8 cellular contexts compared by ENCODE assay signal in genomic region chr2:128472789-128473174, GRCh38.
DNase-seq lines count a peak whose midpoint lies in the region; ATAC-seq and TF ChIP-seq lines count a peak whose summit lies in the region.
"Had no signal": no experiment of that assay in that cellular context is flagged by ENCODE, and none has a peak within 500 bp of the region (broad histone marks: within the 10 kb centered on the region; RNA-seq: fewer than 3 reads in every experiment).

No MANE protein-coding gene starts in this region.

- H3K27ac ChIP-seq in esophagus muscularis mucosa (replicated peaks in 1 of 4) = peak overlapping the region in 1 of 4 donors; percentile 49
- H3K27ac ChIP-seq: gastrocnemius medialis had no signal

- TF ChIP-seq EP300 in esophagus muscularis mucosa (IDR thresholded peaks at IDR 0.05) = no peak

- intact Hi-C loops in esophagus muscularis mucosa (cut with DNase I) = no loop called here

- peaks cover 10 to 23% (median 19%) of the 10 kb centered on the region in 4 donors for H3K4me1 ChIP-seq in esophagus muscularis mucosa
- H3K4me1 ChIP-seq: gastrocnemius medialis had no signal

- peaks cover 0 to 4% (median 0%) of the 10 kb centered on the region in 4 donors for H3K27me3 ChIP-seq in esophagus muscularis mucosa

- peaks cover 0 to 25% (median 18%) of the 10 kb centered on the region in 4 donors for H3K9me3 ChIP-seq in esophagus muscularis mucosa

- no peak for DNase-seq in esophagus muscularis mucosa (ENCODE audit: extremely low spot score)
- no peak for DNase-seq in stimulated activated naive CD8-positive, alpha-beta T cell treated with anti-CD3 and anti-CD28 coated beads, Interleukin-15, Interleukin-2, amounts not matched to agents 100 U/mL and 50 U/mL, for 24 hours
- DNase-seq in erythroblast (lab: John Stamatoyannopoulos, UW) = no peak
- DNase-seq in omental fat pad (ENCODE audit: low spot score) = no peak
- DNase-seq in mucosa of gallbladder (ENCODE audit: low spot score) = no peak

- no peaks in the 10 kb centered on the region for H3K36me3 ChIP-seq in esophagus muscularis mucosa
- H3K36me3 ChIP-seq: gastrocnemius medialis had no signal

- WGBS in esophagus muscularis mucosa = 18% methylated on average over 4 of the region's 5 CpGs

- no peak for TF ChIP-seq CTCF in esophagus muscularis mucosa (IDR thresholded peaks at IDR 0.05)
- TF ChIP-seq CTCF in omental fat pad (IDR thresholded peaks at IDR 0.05) = no peak

- peak; percentile 33 for ATAC-seq in GM19463 (IDR thresholded peaks at IDR 0.05; ENCODE audit: unreplicated experiment)
- peak; percentile 32 for ATAC-seq in HG03175 (IDR thresholded peaks at IDR 0.05; ENCODE audit: unreplicated experiment)
- ATAC-seq in stimulated activated naive CD8-positive, alpha-beta T cell treated with anti-CD3 and anti-CD28 coated beads, Interleukin-15, Interleukin-2, amounts not matched to agents 100 U/mL and 50 U/mL, for 24 hours = peak; percentile 36
- no peak for ATAC-seq in omental fat pad (ENCODE audit: low FRiP score)

- TF ChIP-seq POLR2A in esophagus muscularis mucosa (IDR thresholded peaks at IDR 0.05; ENCODE audit: low read depth) = no peak
- TF ChIP-seq POLR2A in erythroblast (IDR thresholded peaks at IDR 0.05; ENCODE audit: low read length) = no peak

- H3K4me3 ChIP-seq in esophagus muscularis mucosa = peak overlapping the region; percentile 35 to 45 (median 42)
